Comparison of ENCODE assay signal across 25 cellular contexts in genomic region chr3:78022232-78022631, GRCh38.
DNase-seq lines count a peak whose midpoint lies in the region; ATAC-seq, FAIRE-seq and TF ChIP-seq lines count a peak whose summit lies in the region.
"Had no signal": no experiment of that assay in that cellular context is flagged by ENCODE, and none has a peak within 500 bp of the region (broad histone marks: within the 10 kb centered on the region; RNA-seq: fewer than 3 reads in every experiment).

No MANE protein-coding gene starts in this region.

- POLR2A ChIA-PET in IMR-90 (lab: Charles Lee; ENCODE audit: unreplicated experiment) (no interaction called here), endothelial cell of umbilical vein (lab: Charles Lee) (no interaction called here)

- ATAC-seq in IMR-90 (ENCODE audit: low read depth) = no peak
- ATAC-seq: CD8-positive, alpha-beta T cell; Right ventricle myocardium inferior had no signal

- H3K27ac ChIP-seq in IMR-90 (ENCODE audit: insufficient read depth, low read length) (no peak overlapping the region), endothelial cell of umbilical vein (ENCODE audit: insufficient read depth, low read depth, low read length) (no peak overlapping the region), smooth muscle cell (ENCODE audit: low read depth) (no peak overlapping the region)
- H3K27ac ChIP-seq: BLaER1 treated with 17β-estradiol and CSF1 and Interleukin-3, amounts not matched to agents 10 nM and 100 nM; PC-9; SJCRH30 had no signal

- H3K9me3 ChIP-seq in IMR-90 (ENCODE audit: control insufficient read depth, insufficient read depth, low read length) (no peaks in the 10 kb centered on the region), endothelial cell of umbilical vein (replicated peaks; ENCODE audit: control insufficient read depth, insufficient read depth, low read length) (no peaks in the 10 kb centered on the region), smooth muscle cell (replicated peaks; ENCODE audit: low read depth) (no peaks in the 10 kb centered on the region)
- H3K9me3 ChIP-seq: BLaER1 treated with 17β-estradiol and CSF1 and Interleukin-3, amounts not matched to agents 10 nM and 100 nM; MG63; SJCRH30 had no signal

- H4K5ac ChIP-seq in IMR-90 (ENCODE audit: low read depth, low read length) = no peak overlapping the region

- no TSS peak for BruUV-seq in IMR-90 (replicated peaks; lab: Mats Ljungman, UMichigan)
- no TSS peak for BruUV-seq in endothelial cell of umbilical vein (replicated peaks; lab: Mats Ljungman, UMichigan)

- H2AK5ac ChIP-seq in IMR-90 (ENCODE audit: low read depth, low read length) = no peak overlapping the region

- no peak overlapping the region for H3K4me2 ChIP-seq in IMR-90 (ENCODE audit: low read depth, low read length)
- no peak overlapping the region for H3K4me2 ChIP-seq in endothelial cell of umbilical vein (ENCODE audit: insufficient read depth, low read length)
- H3K4me2 ChIP-seq in smooth muscle cell = no peak overlapping the region
- H3K4me2 ChIP-seq: BLaER1 treated with 17β-estradiol and CSF1 and Interleukin-3, amounts not matched to agents 10 nM and 100 nM; PC-9 had no signal

- no peak overlapping the region for H2AFZ ChIP-seq in IMR-90 (replicated peaks; ENCODE audit: low read length, poor library complexity)
- no peak overlapping the region for H2AFZ ChIP-seq in endothelial cell of umbilical vein (ENCODE audit: low read depth, low read length)
- H2AFZ ChIP-seq in smooth muscle cell (ENCODE audit: low read depth) = peak overlapping the region; percentile 60
- H2AFZ ChIP-seq: PC-9 had no signal

- no CpG with 5 or more reads among the region's 5 CpGs for WGBS in IMR-90 (ENCODE audit: extremely low coverage in 2 of 2, insufficient read length in 1 of 2), 2 experiments
- 87% methylated on average over 5 of the region's 5 CpGs for WGBS in smooth muscle cell (ENCODE audit: low lambda C conversion rate)

- H3K4ac ChIP-seq in IMR-90 (ENCODE audit: low read depth, low read length) = no peak overlapping the region

- no peak for TF ChIP-seq CTCF in IMR-90 (conservative IDR thresholded peaks at IDR 0.05; ENCODE audit: low read depth, low read length)
- no peak for TF ChIP-seq CTCF in endothelial cell of umbilical vein (IDR thresholded peaks at IDR 0.05; ENCODE audit: extremely low read depth in 1 of 2, insufficient read depth in 1 of 2, low read depth in 1 of 2, low read length in 2 of 2)
- TF ChIP-seq CTCF in smooth muscle cell (IDR thresholded peaks at IDR 0.05; ENCODE audit: borderline replicate concordance, insufficient read depth, poor library complexity, severe bottlenecking) = no peak

- dilution Hi-C loops in IMR-90 (cut with HindIII; ENCODE audit: low sequenced_read_pairs, unreplicated experiment) = no loop called here
- dilution Hi-C loops in endothelial cell of umbilical vein (cut with MboI; ENCODE audit: extremely low pct_ligation_motif_present, low sequenced_read_pairs) = no loop called here

- no peak overlapping the region for H2AK9ac ChIP-seq in IMR-90 (replicated peaks; ENCODE audit: low read depth, low read length, poor library complexity)

- in situ Hi-C loops in IMR-90 (cut with MboI; ENCODE audit: low sequenced_read_pairs) = no loop called here

- H3K9ac ChIP-seq in IMR-90 (ENCODE audit: low read depth, low read length) = no peak overlapping the region
- no peak overlapping the region for H3K9ac ChIP-seq in endothelial cell of umbilical vein (replicated peaks; ENCODE audit: extremely low read depth, insufficient read depth, low read length)
- H3K9ac ChIP-seq in smooth muscle cell (ENCODE audit: low read depth) = no peak overlapping the region
- H3K9ac ChIP-seq: BLaER1 treated with 17β-estradiol and CSF1 and Interleukin-3, amounts not matched to agents 10 nM and 100 nM had no signal

- H2BK20ac ChIP-seq in IMR-90 (ENCODE audit: low read depth, low read length) = no peak overlapping the region

- no peak overlapping the region for H2BK5ac ChIP-seq in IMR-90 (ENCODE audit: low read depth, low read length, poor library complexity, severe bottlenecking)

- no peaks in the 10 kb centered on the region for H3K27me3 ChIP-seq in IMR-90 (ENCODE audit: control insufficient read depth, insufficient read depth, low read length)
- H3K27me3 ChIP-seq in endothelial cell of umbilical vein (ENCODE audit: control insufficient read depth in 2 of 2, insufficient read depth in 2 of 2, low read length in 2 of 2) = no peaks in the 10 kb centered on the region
- H3K27me3 ChIP-seq in smooth muscle cell (ENCODE audit: low read depth) = no peaks in the 10 kb centered on the region
- H3K27me3 ChIP-seq: BLaER1 treated with 17β-estradiol and CSF1 and Interleukin-3, amounts not matched to agents 10 nM and 100 nM; MG63; SJCRH30 had no signal

- H3K4me1 ChIP-seq in IMR-90 (ENCODE audit: control insufficient read depth, insufficient read depth, low read length) (no peaks in the 10 kb centered on the region), endothelial cell of umbilical vein (ENCODE audit: control insufficient read depth, extremely low read depth, insufficient read depth, low read length) (no peaks in the 10 kb centered on the region), smooth muscle cell (ENCODE audit: low read depth) (no peaks in the 10 kb centered on the region)
- H3K4me1 ChIP-seq: BLaER1 treated with 17β-estradiol and CSF1 and Interleukin-3, amounts not matched to agents 10 nM and 100 nM; SJCRH30 had no signal

- intact Hi-C loops in IMR-90 (cut with micrococcal nuclease) = no loop called here
- intact Hi-C loops in endothelial cell of umbilical vein (cut with micrococcal nuclease) = no loop called here

- H3K56ac ChIP-seq in IMR-90 (ENCODE audit: extremely low read depth, insufficient read depth, low read length) = no peak overlapping the region

- no peak overlapping the region for H3K14ac ChIP-seq in IMR-90 (replicated peaks; ENCODE audit: low read depth, low read length)

- TF ChIP-seq POLR2A in IMR-90 (IDR thresholded peaks at IDR 0.05; ENCODE audit: low read depth, low read length) = no peak
- no peak for TF ChIP-seq POLR2A in endothelial cell of umbilical vein (IDR thresholded peaks at IDR 0.05; ENCODE audit: low read depth, low read length)

- H3K36me3 ChIP-seq in IMR-90 (ENCODE audit: control insufficient read depth, insufficient read depth, low read length) (no peaks in the 10 kb centered on the region), endothelial cell of umbilical vein (ENCODE audit: control insufficient read depth in 2 of 2, extremely low read depth in 1 of 2, insufficient read depth in 2 of 2, low read length in 2 of 2) (no peaks in the 10 kb centered on the region), smooth muscle cell (ENCODE audit: low read depth) (no peaks in the 10 kb centered on the region)
- H3K36me3 ChIP-seq: BLaER1 treated with 17β-estradiol and CSF1 and Interleukin-3, amounts not matched to agents 10 nM and 100 nM; MG63; SJCRH30 had no signal

- no peaks in the 10 kb centered on the region for H3K9me1 ChIP-seq in IMR-90 (ENCODE audit: insufficient read depth, low read length)
- H3K9me1 ChIP-seq in endothelial cell of umbilical vein (replicated peaks; ENCODE audit: control insufficient read depth, extremely low read depth, insufficient read depth, low read length) = no peaks in the 10 kb centered on the region

- H4K91ac ChIP-seq in IMR-90 (ENCODE audit: insufficient read depth, low read depth, low read length) = no peak overlapping the region

- H3K4me3 ChIP-seq in IMR-90 (ENCODE audit: insufficient read depth, low read depth, low read length) (no peak overlapping the region), endothelial cell of umbilical vein (replicated peaks in 1 of 3; ENCODE audit: insufficient read depth in 1 of 3, low read depth in 1 of 3, low read length in 3 of 3) (no peak overlapping the region), smooth muscle cell (no peak overlapping the region)
- H3K4me3 ChIP-seq: BLaER1 treated with 17β-estradiol and CSF1 and Interleukin-3, amounts not matched to agents 10 nM and 100 nM; MG63; PC-9; SJCRH30 had no signal

- FAIRE-seq in endothelial cell of umbilical vein (lab: Jason Lieb, UNC) = no peak
- FAIRE-seq: GM18507, H54 had no signal

- no peaks in the 10 kb centered on the region for H3F3A ChIP-seq in smooth muscle cell (ENCODE audit: low read depth)

- no peaks in the 10 kb centered on the region for H3K79me2 ChIP-seq in endothelial cell of umbilical vein (ENCODE audit: control insufficient read depth, insufficient read depth, low read length)
- no peaks in the 10 kb centered on the region for H3K79me2 ChIP-seq in smooth muscle cell (ENCODE audit: low read depth)

- no peak for TF ChIP-seq RAD21 in IMR-90 (IDR thresholded peaks at IDR 0.05; ENCODE audit: low read length)

- H4K20me1 ChIP-seq in IMR-90 (ENCODE audit: insufficient read depth, low read length) = no peaks in the 10 kb centered on the region
- no peaks in the 10 kb centered on the region for H4K20me1 ChIP-seq in endothelial cell of umbilical vein (replicated peaks; ENCODE audit: control insufficient read depth, extremely low read depth, insufficient read depth, low read length)
- no peaks in the 10 kb centered on the region for H4K20me1 ChIP-seq in smooth muscle cell (ENCODE audit: low read depth)
- H4K20me1 ChIP-seq: BLaER1 treated with 17β-estradiol and CSF1 and Interleukin-3, amounts not matched to agents 10 nM and 100 nM had no signal

- no peaks in the 10 kb centered on the region for H3K79me1 ChIP-seq in IMR-90 (ENCODE audit: low read depth in 1 of 2, low read length in 2 of 2)

- peak; percentile 0 for DNase-seq in DMS53 (lab: John Stamatoyannopoulos, UW)
- no peak for DNase-seq in DMS53 treated with DMSO at 0.1 percent for 48 hours (lab: John Stamatoyannopoulos, UW; ENCODE audit: unreplicated experiment)
- no peak for DNase-seq in IMR-90
- DNase-seq in endothelial cell of umbilical vein (ENCODE audit: low read depth, low spot score) = no peak
- DNase-seq in smooth muscle cell (lab: John Stamatoyannopoulos, UW; ENCODE audit: unreplicated experiment) = no peak
- DNase-seq in GM03348 (ENCODE audit: low spot score) = no peak
- DNase-seq in HCEC 1CT = no peak
- no peak for DNase-seq in foreskin melanocyte
- DNase-seq: 8988T; CD8-positive, alpha-beta T cell; DMS 273 treated with DMSO at 0.1 percent for 48 hours; KBM-7; MG63; NCI-H1105 treated with DMSO at 0.1 percent for 48 hours; NCI-H146; NCI-H1930; NCI-H446; NCI-H524 treated with DMSO at 0.1 percent for 48 hours; NCI-H774; PC-9; SJCRH30 had no signal

- H2BK120ac ChIP-seq in IMR-90 (ENCODE audit: low read depth, low read length) = no peak overlapping the region

- H4K8ac ChIP-seq in IMR-90 (ENCODE audit: low read depth in 2 of 2, low read length in 2 of 2) = no peak overlapping the region

- H2BK15ac ChIP-seq in IMR-90 (ENCODE audit: low read depth, low read length) = no peak overlapping the region

- CTCF ChIA-PET in IMR-90 (lab: Yijun Ruan, JAX) = no interaction called here
- CTCF ChIA-PET in endothelial cell of umbilical vein (lab: Charles Lee) = interaction anchor here (1.2 to 1.5 kb wide), 2 partner anchors 11 to 13 kb away, joined by 3 to 4 read pairs; no protein-coding TSS in a partner anchor

- H3K18ac ChIP-seq in IMR-90 (ENCODE audit: low read depth, low read length) = no peak overlapping the region

- H3K23ac ChIP-seq in IMR-90 (ENCODE audit: low read depth, low read length) = no peak overlapping the region

TF ChIP-seq in IMR-90, 13 proteins besides CTCF, POLR2A, EP300 and RAD21 (continues in another document):
- TF ChIP-seq NFE2L2 (IDR thresholded peaks at IDR 0.05; ENCODE audit: low read depth, low read length) = peak; percentile 86

TF ChIP-seq in endothelial cell of umbilical vein, 7 proteins besides CTCF, POLR2A, EP300 and RAD21 (continues in another document):
- TF ChIP-seq GATA2 (IDR thresholded peaks at IDR 0.05; ENCODE audit: insufficient read depth, insufficient read length, low read depth, low read length) = no peak
